In the genomic region with DNA sequence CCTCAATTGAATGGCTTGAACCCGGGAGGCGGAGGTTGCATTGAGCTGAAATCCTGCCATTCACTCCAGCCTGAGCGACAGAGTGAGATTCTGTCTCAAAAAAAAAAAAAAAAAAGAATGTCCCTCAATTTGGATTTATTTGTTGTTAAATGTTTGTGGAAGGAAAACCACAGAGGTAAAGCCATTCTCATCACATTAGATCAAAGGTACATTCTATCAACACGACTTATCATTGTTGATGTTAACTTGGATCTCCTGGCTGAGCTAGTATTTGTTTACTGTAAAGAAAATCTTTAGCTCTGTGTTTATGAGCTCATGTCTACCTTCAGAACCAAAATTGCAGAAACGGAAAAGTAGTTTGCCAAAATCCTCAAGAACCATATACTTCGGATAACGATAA, we compare ENCODE assay signal across 27 cellular contexts.
"Had no signal": no experiment of that assay in that cellular context is flagged by ENCODE, and none has a peak within 500 bp of the region (broad histone marks: within the 10 kb centered on the region; RNA-seq: fewer than 3 reads in every experiment).

No MANE protein-coding gene starts in this region.

- H3K4me1 Mint-ChIP-seq: naive thymus-derived CD8-positive, alpha-beta T cell; nephron; stimulated activated memory B cell treated with anti-CD40 and anti-IgM and Interleukin-4, amounts not matched to agents 10 μg/mL and 1 μg/mL and 100 μg/mL, for 72 hours; stimulated activated naive CD8-positive, alpha-beta T cell treated with anti-CD3 and anti-CD28 coated beads, Interleukin-15, amount 100 ng/mL, for 72 hours had no signal

- FAIRE-seq: keratinocyte, small intestine had no signal

- H3K9me3 ChIP-seq: lower lobe of right lung, ovary, prostate gland, sigmoid colon, uterus had no signal

- H3K4me1 ChIP-seq: lower lobe of right lung, prostate gland, sigmoid colon, tibial nerve, uterus had no signal

- H3K36me3 ChIP-seq: lower lobe of right lung, ovary, prostate gland, sigmoid colon, tibial nerve, uterus had no signal

- H3K4me3 ChIP-seq: lower lobe of right lung, ovary, prostate gland, sigmoid colon, tibial nerve, uterus had no signal

- H3K27ac Mint-ChIP-seq: naive thymus-derived CD8-positive, alpha-beta T cell; nephron; stimulated activated memory B cell treated with anti-CD40 and anti-IgM and Interleukin-4, amounts not matched to agents 10 μg/mL and 1 μg/mL and 100 μg/mL, for 72 hours; stimulated activated naive CD8-positive, alpha-beta T cell treated with anti-CD3 and anti-CD28 coated beads, Interleukin-15, amount 100 ng/mL, for 72 hours; type B pancreatic cell had no signal

- ATAC-seq: left cardiac atrium; left lobe of liver; lower lobe of right lung; naive thymus-derived CD8-positive, alpha-beta T cell; right cardiac atrium; stimulated activated memory B cell treated with anti-CD40 and anti-IgM and Interleukin-4, amounts not matched to agents 10 μg/mL and 1 μg/mL and 100 μg/mL, for 72 hours; stimulated activated naive CD8-positive, alpha-beta T cell treated with anti-CD3 and anti-CD28 coated beads, Interleukin-15, amount 100 ng/mL, for 72 hours had no signal

- DNase-seq: hippocampal formation; kidney glomerular epithelial cell; left cardiac atrium; lower lobe of right lung; mammary epithelial cell; mesenchymal stem cell; naive thymus-derived CD8-positive, alpha-beta T cell; ovary; retina; right cardiac atrium; sigmoid colon; stimulated activated CD4-positive, alpha-beta T cell treated with anti-CD3 and anti-CD28 coated beads, Interleukin-1b, Interleukin-23, amount 100 ng/mL, for 48 hours; stimulated activated CD4-positive, alpha-beta T cell treated with anti-CD3 and anti-CD28 coated beads, Interleukin-2, amount 100 ng/mL, for 48 hours; stimulated activated CD4-positive, alpha-beta T cell treated with anti-CD3 and anti-CD28 coated beads, Interleukin-4, amount 100 ng/mL, for 4 hours; stimulated activated CD8-positive, alpha-beta memory T cell treated with anti-CD3 and anti-CD28 coated beads, Interleukin-4, amount 100 ng/mL, for 48 hours; stimulated activated naive CD4-positive, alpha-beta T cell treated with Interleukin-2 at 50 U/mL for 16 hours; stimulated activated naive CD8-positive, alpha-beta T cell treated with anti-CD3 and anti-CD28 coated beads, Interleukin-15, amount 100 ng/mL, for 72 hours; substantia nigra; uterus had no signal

- H3K27ac ChIP-seq: lower lobe of right lung, ovary, prostate gland, sigmoid colon, tibial nerve, uterus had no signal

- H3K4me3 Mint-ChIP-seq: naive thymus-derived CD8-positive, alpha-beta T cell; nephron; stimulated activated memory B cell treated with anti-CD40 and anti-IgM and Interleukin-4, amounts not matched to agents 10 μg/mL and 1 μg/mL and 100 μg/mL, for 72 hours; stimulated activated naive CD8-positive, alpha-beta T cell treated with anti-CD3 and anti-CD28 coated beads, Interleukin-15, amount 100 ng/mL, for 72 hours; type B pancreatic cell had no signal

- H3K36me3 Mint-ChIP-seq: stimulated activated memory B cell treated with anti-CD40 and anti-IgM and Interleukin-4, amounts not matched to agents 10 μg/mL and 1 μg/mL and 100 μg/mL, for 72 hours; type B pancreatic cell had no signal

- H3K9me3 Mint-ChIP-seq: nephron; stimulated activated memory B cell treated with anti-CD40 and anti-IgM and Interleukin-4, amounts not matched to agents 10 μg/mL and 1 μg/mL and 100 μg/mL, for 72 hours; stimulated activated naive CD8-positive, alpha-beta T cell treated with anti-CD3 and anti-CD28 coated beads, Interleukin-15, amount 100 ng/mL, for 72 hours; type B pancreatic cell had no signal

- H3K27me3 ChIP-seq: ovary, sigmoid colon, tibial nerve, uterus had no signal
